Comparison of ENCODE assay signal across 1 cellular context in genomic region chr10:4776234-4776638, GRCh38.
TF ChIP-seq lines count a peak whose summit lies in the region.

No MANE protein-coding gene starts in this region.

TF ChIP-seq in HCT116, 20 proteins besides CTCF, POLR2A, EP300 and RAD21:
- TF ChIP-seq ZBTB33 (IDR thresholded peaks at IDR 0.05; ENCODE audit: extremely low read depth, insufficient replicate concordance, low read length) (no peak), POLR2AphosphoS5 (IDR thresholded peaks at IDR 0.05; ENCODE audit: low read depth, low read length) (no peak)
- TF ChIP-seq, protein P1, sequence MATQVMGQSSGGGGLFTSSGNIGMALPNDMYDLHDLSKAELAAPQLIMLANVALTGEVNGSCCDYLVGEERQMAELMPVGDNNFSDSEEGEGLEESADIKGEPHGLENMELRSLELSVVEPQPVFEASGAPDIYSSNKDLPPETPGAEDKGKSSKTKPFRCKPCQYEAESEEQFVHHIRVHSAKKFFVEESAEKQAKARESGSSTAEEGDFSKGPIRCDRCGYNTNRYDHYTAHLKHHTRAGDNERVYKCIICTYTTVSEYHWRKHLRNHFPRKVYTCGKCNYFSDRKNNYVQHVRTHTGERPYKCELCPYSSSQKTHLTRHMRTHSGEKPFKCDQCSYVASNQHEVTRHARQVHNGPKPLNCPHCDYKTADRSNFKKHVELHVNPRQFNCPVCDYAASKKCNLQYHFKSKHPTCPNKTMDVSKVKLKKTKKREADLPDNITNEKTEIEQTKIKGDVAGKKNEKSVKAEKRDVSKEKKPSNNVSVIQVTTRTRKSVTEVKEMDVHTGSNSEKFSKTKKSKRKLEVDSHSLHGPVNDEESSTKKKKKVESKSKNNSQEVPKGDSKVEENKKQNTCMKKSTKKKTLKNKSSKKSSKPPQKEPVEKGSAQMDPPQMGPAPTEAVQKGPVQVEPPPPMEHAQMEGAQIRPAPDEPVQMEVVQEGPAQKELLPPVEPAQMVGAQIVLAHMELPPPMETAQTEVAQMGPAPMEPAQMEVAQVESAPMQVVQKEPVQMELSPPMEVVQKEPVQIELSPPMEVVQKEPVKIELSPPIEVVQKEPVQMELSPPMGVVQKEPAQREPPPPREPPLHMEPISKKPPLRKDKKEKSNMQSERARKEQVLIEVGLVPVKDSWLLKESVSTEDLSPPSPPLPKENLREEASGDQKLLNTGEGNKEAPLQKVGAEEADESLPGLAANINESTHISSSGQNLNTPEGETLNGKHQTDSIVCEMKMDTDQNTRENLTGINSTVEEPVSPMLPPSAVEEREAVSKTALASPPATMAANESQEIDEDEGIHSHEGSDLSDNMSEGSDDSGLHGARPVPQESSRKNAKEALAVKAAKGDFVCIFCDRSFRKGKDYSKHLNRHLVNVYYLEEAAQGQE (IDR thresholded peaks at IDR 0.05; ENCODE audit: low read depth), result no peak
